22 cellular contexts compared by ENCODE assay signal in genomic region chr12:32651151-32651955, GRCh38. TPM values are rescaled to one million over a fixed set of nuclear protein-coding genes. Genes with fewer than 3 reads are reported as not detected.
DNase-seq lines count a peak whose midpoint lies in the region; ATAC-seq, FAIRE-seq and TF ChIP-seq lines count a peak whose summit lies in the region.
"Had no signal": no experiment of that assay in that cellular context is flagged by ENCODE, and none has a peak within 500 bp of the region (broad histone marks: within the 10 kb centered on the region; RNA-seq: fewer than 3 reads in every experiment).

No MANE protein-coding gene starts in this region.

- no peak for TF ChIP-seq CTCF in Loucy (conservative IDR thresholded peaks at IDR 0.05; ENCODE audit: low read length)
- no peak for TF ChIP-seq CTCF in VCaP (conservative IDR thresholded peaks at IDR 0.05)
- no peak for TF ChIP-seq CTCF in keratinocyte (optimal IDR thresholded peaks at IDR 0.05 in 1 of 3, IDR thresholded peaks at IDR 0.05 in 1 of 3, conservative IDR thresholded peaks at IDR 0.05 in 1 of 3; ENCODE audit: extremely low read depth in 1 of 3, insufficient read depth in 2 of 3, low read length in 3 of 3)

- H3K9me1 ChIP-seq in keratinocyte (ENCODE audit: control insufficient read depth, extremely low read depth, insufficient read depth, low read length) = no peaks in the 10 kb centered on the region

- dilution Hi-C loops in keratinocyte (cut with MboI; ENCODE audit: extremely low pct_ligation_motif_present, low sequenced_read_pairs) = no loop called here

- H3K4me1 ChIP-seq in Loucy (ENCODE audit: insufficient read depth, low read length, poor library complexity, severe bottlenecking) (peaks cover 13% of the 10 kb centered on the region), keratinocyte (ENCODE audit: control insufficient read depth, extremely low read depth, insufficient read depth, low read length) (peaks cover 12% of the 10 kb centered on the region), trophoblast cell (ENCODE audit: control insufficient read depth in 1 of 2, insufficient read depth in 2 of 2, low read length in 2 of 2) (no peaks in the 10 kb centered on the region)
- H3K4me1 ChIP-seq: A549; BLaER1 treated with 17β-estradiol and CSF1 and Interleukin-3, amounts not matched to agents 10 nM and 100 nM; SJCRH30 had no signal

- no peaks in the 10 kb centered on the region for H3K27me3 ChIP-seq in Loucy (ENCODE audit: insufficient read depth, low read length, poor library complexity, severe bottlenecking)
- H3K27me3 ChIP-seq in keratinocyte (ENCODE audit: control insufficient read depth, extremely low read depth, insufficient read depth, low read length) = no peaks in the 10 kb centered on the region
- no peaks in the 10 kb centered on the region for H3K27me3 ChIP-seq in trophoblast cell (ENCODE audit: insufficient read depth, low read length)
- H3K27me3 ChIP-seq: BLaER1 treated with 17β-estradiol and CSF1 and Interleukin-3, amounts not matched to agents 10 nM and 100 nM; MG63; SJCRH30 had no signal

- H3K18ac ChIP-seq in trophoblast cell (ENCODE audit: low read length) = no peak overlapping the region

- no peak overlapping the region for H4K12ac ChIP-seq in trophoblast cell (ENCODE audit: low read depth, low read length)

- no peak for ATAC-seq in HG02623 (IDR thresholded peaks at IDR 0.05; ENCODE audit: unreplicated experiment)
- ATAC-seq: A549, HCT116 had no signal

- no peak overlapping the region for H3K23ac ChIP-seq in trophoblast cell (ENCODE audit: low read length)

- H3K79me2 ChIP-seq in Loucy (ENCODE audit: insufficient read depth, low read length) = no peaks in the 10 kb centered on the region
- no peaks in the 10 kb centered on the region for H3K79me2 ChIP-seq in keratinocyte (ENCODE audit: control insufficient read depth, insufficient read depth, low read length)
- H3K79me2 ChIP-seq in trophoblast cell (ENCODE audit: control insufficient read depth, insufficient read depth, low read length, poor library complexity) = no peaks in the 10 kb centered on the region

- H3K4me3 ChIP-seq in Loucy (ENCODE audit: low read length, poor library complexity, severe bottlenecking) = no peak overlapping the region
- H3K4me3 ChIP-seq in keratinocyte (ENCODE audit: control insufficient read depth in 2 of 3, extremely low read depth in 1 of 3, insufficient read depth in 2 of 3, low read depth in 1 of 3, low read length in 3 of 3) = no peak overlapping the region
- H3K4me3 ChIP-seq in trophoblast cell (ENCODE audit: low read depth, low read length) = no peak overlapping the region
- H3K4me3 ChIP-seq: A549; BLaER1 treated with 17β-estradiol and CSF1 and Interleukin-3, amounts not matched to agents 10 nM and 100 nM; MG63; SJCRH30 had no signal

- no peaks in the 10 kb centered on the region for H3K79me1 ChIP-seq in trophoblast cell (ENCODE audit: low read length)

- H3K9me3 ChIP-seq in Loucy (ENCODE audit: insufficient read depth, low read depth, low read length) = no peaks in the 10 kb centered on the region
- no peaks in the 10 kb centered on the region for H3K9me3 ChIP-seq in keratinocyte (ENCODE audit: control insufficient read depth, low read depth, low read length)
- H3K9me3 ChIP-seq in trophoblast cell (ENCODE audit: insufficient read depth, low read depth, low read length) = no peaks in the 10 kb centered on the region
- H3K9me3 ChIP-seq: A549; BLaER1 treated with 17β-estradiol and CSF1 and Interleukin-3, amounts not matched to agents 10 nM and 100 nM; SJCRH30 had no signal

- FAIRE-seq in keratinocyte (lab: Jason Lieb, UNC) = no peak
- no peak for FAIRE-seq in GM19239 (lab: Jason Lieb, UNC)
- FAIRE-seq: D721Med, HTR-8/SVneo, RCC 7860 had no signal

- no peak overlapping the region for H2BK120ac ChIP-seq in trophoblast cell (ENCODE audit: insufficient read depth, low read length, poor library complexity)

- 0 out of 2 replicates have a peak, but pooled peaks cover 5% of the 10 kb centered on the region for H3F3A ChIP-seq in Loucy (ENCODE audit: low read depth)

- peak overlapping the region; percentile 35 for H3K4me2 ChIP-seq in Loucy (ENCODE audit: low read depth, low read length, poor library complexity, severe bottlenecking)
- H3K4me2 ChIP-seq in keratinocyte (ENCODE audit: control insufficient read depth, extremely low read depth, insufficient read depth, low read depth, low read length) = peak overlapping the region; percentile 54
- no peak overlapping the region for H3K4me2 ChIP-seq in trophoblast cell (ENCODE audit: low read length)
- H3K4me2 ChIP-seq: A549; BLaER1 treated with 17β-estradiol and CSF1 and Interleukin-3, amounts not matched to agents 10 nM and 100 nM had no signal

- no peak overlapping the region for H2BK5ac ChIP-seq in trophoblast cell (ENCODE audit: low read depth, low read length, poor library complexity)

- H4K8ac ChIP-seq in trophoblast cell (ENCODE audit: low read depth, low read length) = no peak overlapping the region

- no peaks in the 10 kb centered on the region for H3K9me2 ChIP-seq in Loucy (replicated peaks; ENCODE audit: low read depth, low read length)

- no CpG with 5 or more reads among the region's 5 CpGs for WGBS in trophoblast cell (ENCODE audit: extremely low coverage, insufficient coverage, insufficient read length)

- no peak overlapping the region for H2AK5ac ChIP-seq in trophoblast cell (ENCODE audit: low read length)

- H2AFZ ChIP-seq in Loucy (ENCODE audit: low read length) (no peak overlapping the region), keratinocyte (ENCODE audit: control insufficient read depth, low read length) (no peak overlapping the region), trophoblast cell (ENCODE audit: insufficient read depth, low read length, poor library complexity) (no peak overlapping the region)

- H3K14ac ChIP-seq in trophoblast cell (ENCODE audit: low read length) = no peak overlapping the region

- no peak overlapping the region for H2BK12ac ChIP-seq in trophoblast cell (ENCODE audit: low read length)

- no peak overlapping the region for H3K4ac ChIP-seq in trophoblast cell (ENCODE audit: low read depth, low read length)

- H4K91ac ChIP-seq in trophoblast cell (ENCODE audit: low read depth, low read length) = no peak overlapping the region

- DNase-seq in keratinocyte (ENCODE audit: low read depth, low spot score) = no peak
- DNase-seq in trophoblast cell = no peak
- no peak for DNase-seq in SHP77 (lab: John Stamatoyannopoulos, UW)
- DNase-seq in GM19239 (ENCODE audit: insufficient read length, low spot score) = no peak
- DNase-seq: AML-193; CD4-positive, alpha-beta T cell; KBM-7; MG63; NCI-H1694; NCI-H2029 treated with DMSO at 0.1 percent for 48 hours; NCI-H2227 treated with DMSO at 0.1 percent for 48 hours; NCI-H69; SJCRH30 had no signal

- H4K20me1 ChIP-seq in Loucy (ENCODE audit: insufficient read depth, low read length, poor library complexity, severe bottlenecking) = no peaks in the 10 kb centered on the region
- H4K20me1 ChIP-seq in keratinocyte (ENCODE audit: control insufficient read depth, extremely low read depth, insufficient read depth, low read length) = no peaks in the 10 kb centered on the region
- H4K20me1 ChIP-seq: BLaER1 treated with 17β-estradiol and CSF1 and Interleukin-3, amounts not matched to agents 10 nM and 100 nM had no signal

- H3K36me3 ChIP-seq in Loucy (ENCODE audit: insufficient read depth, low read length) (no peaks in the 10 kb centered on the region), keratinocyte (ENCODE audit: control insufficient read depth in 2 of 2, extremely low read depth in 1 of 2, insufficient read depth in 2 of 2, low read length in 2 of 2) (no peaks in the 10 kb centered on the region), trophoblast cell (ENCODE audit: control insufficient read depth in 1 of 2, insufficient read depth in 2 of 2, low read length in 2 of 2) (no peaks in the 10 kb centered on the region)
- H3K36me3 ChIP-seq: MG63, SJCRH30 had no signal

- H3K27ac ChIP-seq in VCaP (peak overlapping the region; percentile 38), keratinocyte (ENCODE audit: control insufficient read depth, insufficient read depth, low read length) (peak overlapping the region; percentile 26), trophoblast cell (ENCODE audit: low read depth, low read length) (peak overlapping the region; percentile 39)
- H3K27ac ChIP-seq: A549; BLaER1 treated with 17β-estradiol and CSF1 and Interleukin-3, amounts not matched to agents 10 nM and 100 nM; SJCRH30 had no signal

- no peak overlapping the region for H3K9ac ChIP-seq in Loucy (ENCODE audit: low read depth, low read length, poor library complexity, severe bottlenecking)
- no peak overlapping the region for H3K9ac ChIP-seq in keratinocyte (ENCODE audit: control insufficient read depth, extremely low read depth, insufficient read depth, low read length)
- no peak overlapping the region for H3K9ac ChIP-seq in trophoblast cell (ENCODE audit: low read length)
- H3K9ac ChIP-seq: BLaER1 treated with 17β-estradiol and CSF1 and Interleukin-3, amounts not matched to agents 10 nM and 100 nM had no signal

RNA-seq across cellular contexts. Expression of gene DNM1L, which starts 27.7 kb away (rescaled TPM):
- 64.8 to 115 TPM (median 89.5 TPM) in 3 replicates for polyA plus RNA-seq in keratinocyte
- polyA plus RNA-seq in keratinocyte (2011; ENCODE audit: low read depth) = 65.1 TPM
- 51.7 and 83.9 TPM in 2 replicates for polyA plus RNA-seq in keratinocyte (2011; cell fraction: cytosol; rRNA removed)
- 108 and 137 TPM in 2 replicates for polyA plus RNA-seq in keratinocyte (2011; cell fraction: nucleus; rRNA removed)
- 37.4 and 85.2 TPM in 2 replicates for polyA plus RNA-seq in keratinocyte (2012; ENCODE audit: low replicate concordance)
- 84.1 to 115 TPM (median 90.5 TPM) in 3 replicates for polyA minus RNA-seq in keratinocyte
- polyA minus RNA-seq in keratinocyte (2011; cell fraction: cytosol; rRNA and poly(A)+ RNA removed) = 57.4 TPM
- polyA minus RNA-seq in keratinocyte (2011; cell fraction: nucleus; rRNA and poly(A)+ RNA removed) = 80.5 and 124 TPM in 2 replicates
- polyA plus RNA-seq in trophoblast cell (2013) = 56.1 and 56.4 TPM in 2 replicates
